ENCODE assay signal across 1 cellular context in genomic region chr11:116771935-116772334, GRCh38.
TF ChIP-seq lines count a peak whose summit lies in the region.

No MANE protein-coding gene starts in this region.

TF ChIP-seq in GM23338, 12 proteins besides CTCF, POLR2A, EP300 and RAD21 (continued from another document):
- no peak for TF ChIP-seq ZNF462 (CRISPR knock-in tag; IDR thresholded peaks at IDR 0.05)
- no peak for TF ChIP-seq STAT1 (IDR thresholded peaks at IDR 0.05; ENCODE audit: unreplicated experiment)
- TF ChIP-seq JUNB (IDR thresholded peaks at IDR 0.05; ENCODE audit: unreplicated experiment) = no peak
- no peak for TF ChIP-seq NANOG (IDR thresholded peaks at IDR 0.05; ENCODE audit: borderline replicate concordance)
- TF ChIP-seq EZH2 (IDR thresholded peaks at IDR 0.05; ENCODE audit: low read depth, unreplicated experiment) = no peak
- TF ChIP-seq EZH2phosphoT487 (IDR thresholded peaks at IDR 0.05; ENCODE audit: unreplicated experiment) = no peak
- TF ChIP-seq CREB1 (CRISPR knock-in tag; IDR thresholded peaks at IDR 0.05; ENCODE audit: low read depth) = no peak
- TF ChIP-seq ZNF331 (CRISPR knock-in tag; IDR thresholded peaks at IDR 0.05; ENCODE audit: low read depth) = no peak
